In the genomic region with DNA sequence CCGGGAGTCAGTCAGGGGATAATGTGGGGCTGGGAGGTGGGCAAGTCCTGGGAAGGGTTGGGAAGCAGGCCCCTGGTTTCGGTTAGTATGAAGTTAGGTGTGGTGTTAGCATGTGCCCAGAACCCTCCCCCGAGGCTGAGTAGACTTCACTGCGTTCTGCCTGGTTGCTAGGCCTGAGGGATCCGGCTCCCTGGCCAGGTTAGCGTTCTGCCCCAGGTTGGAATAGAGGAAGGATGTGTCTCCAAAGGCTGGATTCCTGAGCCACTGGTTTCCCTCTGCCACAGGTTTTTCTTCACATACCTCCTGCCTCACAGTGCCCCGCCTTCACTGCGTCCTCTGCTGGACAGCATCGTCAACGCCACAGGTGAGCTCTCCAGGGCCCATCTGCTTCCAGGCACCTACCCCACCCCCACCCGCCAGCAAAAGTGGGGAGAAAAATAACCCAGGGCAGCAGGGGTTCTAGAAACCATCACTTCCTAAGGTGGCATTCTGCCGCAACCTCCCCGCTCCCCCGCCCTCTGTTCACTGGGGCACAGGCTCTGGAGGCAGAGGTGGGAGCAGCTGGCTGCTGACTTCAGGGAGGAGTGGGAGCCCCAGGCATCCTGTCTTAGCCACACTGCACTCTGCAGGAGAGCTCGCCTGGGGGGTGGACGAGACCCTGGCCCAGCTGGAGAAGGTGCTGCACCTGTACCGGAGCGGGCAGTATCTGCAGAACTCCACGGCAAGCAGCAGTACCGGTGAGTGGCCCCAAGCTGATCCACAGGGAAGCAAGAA, we compare ENCODE assay signal across 1 cellular context.
TF ChIP-seq lines count a peak whose summit lies in the region.

No MANE protein-coding gene starts in this region.

TF ChIP-seq in HEK293T, 16 proteins besides CTCF, POLR2A, EP300 and RAD21 (continued from another document):
- TF ChIP-seq, protein P1, sequence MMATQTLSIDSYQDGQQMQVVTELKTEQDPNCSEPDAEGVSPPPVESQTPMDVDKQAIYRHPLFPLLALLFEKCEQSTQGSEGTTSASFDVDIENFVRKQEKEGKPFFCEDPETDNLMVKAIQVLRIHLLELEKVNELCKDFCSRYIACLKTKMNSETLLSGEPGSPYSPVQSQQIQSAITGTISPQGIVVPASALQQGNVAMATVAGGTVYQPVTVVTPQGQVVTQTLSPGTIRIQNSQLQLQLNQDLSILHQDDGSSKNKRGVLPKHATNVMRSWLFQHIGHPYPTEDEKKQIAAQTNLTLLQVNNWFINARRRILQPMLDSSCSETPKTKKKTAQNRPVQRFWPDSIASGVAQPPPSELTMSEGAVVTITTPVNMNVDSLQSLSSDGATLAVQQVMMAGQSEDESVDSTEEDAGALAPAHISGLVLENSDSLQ (IDR thresholded peaks at IDR 0.05), result no peak
